ENCODE assay signal across 12 cellular contexts in genomic region chr17:19005442-19005773, GRCh38. TPM values are rescaled to one million over a fixed set of nuclear protein-coding genes. Genes with fewer than 3 reads are reported as not detected.
DNase-seq lines count a peak whose midpoint lies in the region; ATAC-seq and TF ChIP-seq lines count a peak whose summit lies in the region.
"Had no signal": no experiment of that assay in that cellular context is flagged by ENCODE, and none has a peak within 500 bp of the region (broad histone marks: within the 10 kb centered on the region; RNA-seq: fewer than 3 reads in every experiment).

No MANE protein-coding gene starts in this region.

- CTCF ChIA-PET in RWPE1 (lab: Yijun Ruan, JAX), result no interaction called here

- no peak for ATAC-seq in stimulated activated effector memory CD8-positive, alpha-beta T cell treated with anti-CD3 and anti-CD28 coated beads, Interleukin-12 subunit alpha, Interleukin-12 subunit beta, amount 100 ng/mL, for 72 hours

- H3K27me3 ChIP-seq in esophagus squamous epithelium, result no peaks in the 10 kb centered on the region
- H3K27me3 ChIP-seq: cardiac muscle cell had no signal

- no peak for TF ChIP-seq POLR2A in esophagus squamous epithelium (IDR thresholded peaks at IDR 0.05)

- no peaks in the 10 kb centered on the region for H3K9me3 Mint-ChIP-seq in T-helper 1 cell treated with Interleukin-12 subunit alpha and Interleukin-12 subunit beta and Interleukin-4 antibody, amounts not matched to agents 30 μg/mL and 1 μg/mL, for 36 hours
- no peaks in the 10 kb centered on the region for H3K9me3 Mint-ChIP-seq in stimulated activated effector memory CD8-positive, alpha-beta T cell treated with anti-CD3 and anti-CD28 coated beads, Interleukin-12 subunit alpha, Interleukin-12 subunit beta, amount 100 ng/mL, for 72 hours

- POLR2A ChIA-PET in RWPE1 (lab: Yijun Ruan, JAX; ENCODE audit: low non-redundant PET), result interaction anchor here (0.6 to 1.6 kb wide), 2 partner anchors 11 to 17 kb away, joined by 3 to 9 read pairs; no protein-coding TSS in a partner anchor

- H3K4me3 Mint-ChIP-seq in T-helper 1 cell treated with Interleukin-12 subunit alpha and Interleukin-12 subunit beta and Interleukin-4 antibody, amounts not matched to agents 30 μg/mL and 1 μg/mL, for 36 hours, result peak overlapping the region; percentile 34
- H3K4me3 Mint-ChIP-seq in stimulated activated effector memory CD8-positive, alpha-beta T cell treated with anti-CD3 and anti-CD28 coated beads, Interleukin-12 subunit alpha, Interleukin-12 subunit beta, amount 100 ng/mL, for 72 hours, result peak overlapping the region; percentile 72

- H3K4me1 Mint-ChIP-seq in T-helper 1 cell treated with Interleukin-12 subunit alpha and Interleukin-12 subunit beta and Interleukin-4 antibody, amounts not matched to agents 30 μg/mL and 1 μg/mL, for 36 hours (ENCODE audit: low read depth), result peaks cover 16% of the 10 kb centered on the region
- H3K4me1 Mint-ChIP-seq in stimulated activated effector memory CD8-positive, alpha-beta T cell treated with anti-CD3 and anti-CD28 coated beads, Interleukin-12 subunit alpha, Interleukin-12 subunit beta, amount 100 ng/mL, for 72 hours, result peaks cover 21% of the 10 kb centered on the region

- peak overlapping the region in 1 of 4 donors; percentile 63 for H3K4me3 ChIP-seq in esophagus squamous epithelium

- H3K27me3 Mint-ChIP-seq in T-helper 1 cell treated with Interleukin-12 subunit alpha and Interleukin-12 subunit beta and Interleukin-4 antibody, amounts not matched to agents 30 μg/mL and 1 μg/mL, for 36 hours (ENCODE audit: low read depth), result peaks cover 13% of the 10 kb centered on the region

- 73 to 80% methylated on average over 1 to 6 of the region's 6 CpGs for WGBS in esophagus squamous epithelium, 2 donors

- no peak for DNase-seq in T-helper 1 cell
- DNase-seq in RWPE1 (ENCODE audit: low spot score), result no peak
- no peak for DNase-seq in esophagus squamous epithelium (lab: John Stamatoyannopoulos, UW)
- no peak for DNase-seq in stimulated activated effector memory CD8-positive, alpha-beta T cell treated with anti-CD3 and anti-CD28 coated beads, Interleukin-12 subunit alpha, Interleukin-12 subunit beta, amount 100 ng/mL, for 72 hours (ENCODE audit: low spot score in 2 of 2)
- no peak for DNase-seq in anterior cingulate cortex (lab: John Stamatoyannopoulos, UW)
- DNase-seq in NCI-H2029 (lab: John Stamatoyannopoulos, UW), result no peak
- no peak for DNase-seq in NCI-H524 treated with DMSO at 0.1 percent for 48 hours (lab: John Stamatoyannopoulos, UW)

- H3K36me3 Mint-ChIP-seq in T-helper 1 cell treated with Interleukin-12 subunit alpha and Interleukin-12 subunit beta and Interleukin-4 antibody, amounts not matched to agents 30 μg/mL and 1 μg/mL, for 36 hours (ENCODE audit: low read depth), result peaks cover 5% of the 10 kb centered on the region
- peaks cover 18% of the 10 kb centered on the region for H3K36me3 Mint-ChIP-seq in stimulated activated effector memory CD8-positive, alpha-beta T cell treated with anti-CD3 and anti-CD28 coated beads, Interleukin-12 subunit alpha, Interleukin-12 subunit beta, amount 100 ng/mL, for 72 hours

- intact Hi-C loops in esophagus squamous epithelium (cut with DNase I), result no loop called here

- peak overlapping the region; percentile 1 for H3K27ac Mint-ChIP-seq in T-helper 1 cell treated with Interleukin-12 subunit alpha and Interleukin-12 subunit beta and Interleukin-4 antibody, amounts not matched to agents 30 μg/mL and 1 μg/mL, for 36 hours
- peak overlapping the region; percentile 86 for H3K27ac Mint-ChIP-seq in stimulated activated effector memory CD8-positive, alpha-beta T cell treated with anti-CD3 and anti-CD28 coated beads, Interleukin-12 subunit alpha, Interleukin-12 subunit beta, amount 100 ng/mL, for 72 hours

- peaks cover 8 to 51% (median 12%) of the 10 kb centered on the region in 3 donors for H3K4me1 ChIP-seq in esophagus squamous epithelium

- no peaks in the 10 kb centered on the region for H3K36me3 ChIP-seq in esophagus squamous epithelium
- H3K36me3 ChIP-seq: cardiac muscle cell had no signal

- H3K27ac ChIP-seq in RWPE1 (peak overlapping the region; percentile 97), esophagus squamous epithelium (peak overlapping the region; percentile 89 to 96 (median 94))
- H3K27ac ChIP-seq: cardiac muscle cell, SK-N-MC had no signal

- TF ChIP-seq CTCF in RWPE1 (conservative IDR thresholded peaks at IDR 0.05; ENCODE audit: low read depth) (no peak), esophagus squamous epithelium (IDR thresholded peaks at IDR 0.05) (no peak)

- H3K9me3 ChIP-seq in esophagus squamous epithelium, result no peaks in the 10 kb centered on the region

RNA-seq across cellular contexts. Expression of gene FAM83G, which starts 0.8 kb away (rescaled TPM):
- 100 to 1,000 TPM in 1 of 4 donors, 10 to 100 TPM in 3; 44.3 to 157 (median 71.3) TPM for total RNA-seq in esophagus squamous epithelium

RNA-seq across cellular contexts. Expression of gene GRAP, which starts 41.3 kb away (rescaled TPM):
- 1 to 10 TPM; 1.0 to 4.2 (median 1.7) TPM for total RNA-seq in esophagus squamous epithelium

RNA-seq across cellular contexts. Expression of gene SLC5A10, which starts 53.4 kb away (rescaled TPM):
- total RNA-seq in esophagus squamous epithelium, result under 1 TPM in 3 of 4 donors, not detected in 1; 0.40 to 0.76 (median 0.53) TPM
- total RNA-seq: activated CD8-positive, alpha-beta memory T cell treated with anti-CD3 and anti-CD28 coated beads for 36 hours; urinary bladder had no signal
